In genomic region chrX:9857575-9857974, GRCh38 we compare ENCODE assay signal across 31 cellular contexts.
"Had no signal": no experiment of that assay in that cellular context is flagged by ENCODE, and none has a peak within 500 bp of the region (broad histone marks: within the 10 kb centered on the region; RNA-seq: fewer than 3 reads in every experiment).

No MANE protein-coding gene starts in this region.

- H3K36me3 Mint-ChIP-seq: immature natural killer cell; naive thymus-derived CD4-positive, alpha-beta T cell; stimulated activated naive B cell treated with anti-CD40 and anti-IgM and Interleukin-4, amounts not matched to agents 10 μg/mL and 1 μg/mL and 100 μg/mL, for 72 hours had no signal

- H3K27ac Mint-ChIP-seq: memory B cell; naive thymus-derived CD4-positive, alpha-beta T cell; stimulated activated naive B cell treated with anti-CD40 and anti-IgM and Interleukin-4, amounts not matched to agents 10 μg/mL and 1 μg/mL and 100 μg/mL, for 72 hours; stimulated activated naive CD8-positive, alpha-beta T cell treated with anti-CD3 and anti-CD28 coated beads, Interleukin-15, Interleukin-2, amounts not matched to agents 100 ng/mL and 50 ng/mL, for 24 hours had no signal

- H3K4me3 ChIP-seq: dorsolateral prefrontal cortex, gastroesophageal sphincter, heart right ventricle, left ventricle myocardium inferior, lung, ovary, psoas muscle, thoracic aorta, tibial nerve had no signal

- H3K4me1 ChIP-seq: foreskin keratinocyte, gastroesophageal sphincter, heart right ventricle, left ventricle myocardium inferior, psoas muscle, tibial nerve had no signal

- H3K27me3 ChIP-seq: foreskin keratinocyte, gastroesophageal sphincter, ovary, tibial nerve had no signal

- H3K27ac ChIP-seq: dorsolateral prefrontal cortex, epithelial cell of prostate, foreskin keratinocyte, gastroesophageal sphincter, ovary, psoas muscle, thoracic aorta, tibial nerve had no signal

- DNase-seq: caudate nucleus; dorsolateral prefrontal cortex; effector CD4-positive, alpha-beta T cell; foreskin keratinocyte; heart right ventricle; hypothalamus; immature natural killer cell; islet precursor cell; kidney glomerular epithelial cell; left colon; left ventricle myocardium inferior; midbrain; naive thymus-derived CD4-positive, alpha-beta T cell; nephron progenitor cell; occipital lobe; ovary; posterior cingulate gyrus; psoas muscle; right cardiac atrium; small intestine; stimulated activated CD4-positive, alpha-beta T cell treated with anti-CD3 and anti-CD28 coated beads, Interleukin-15, amount 100 ng/mL, for 24 hours; stimulated activated CD4-positive, alpha-beta T cell treated with anti-CD3 and anti-CD28 coated beads, Interleukin-2, amount 100 ng/mL, for 48 hours; stimulated activated naive B cell treated with anti-CD40 and anti-IgM and Interleukin-4, amounts not matched to agents 10 μg/mL and 1 μg/mL and 100 μg/mL, for 72 hours had no signal

- H3K4me1 Mint-ChIP-seq: immature natural killer cell; naive thymus-derived CD4-positive, alpha-beta T cell had no signal

- H3K9me3 Mint-ChIP-seq: immature natural killer cell; memory B cell; stimulated activated naive B cell treated with anti-CD40 and anti-IgM and Interleukin-4, amounts not matched to agents 10 μg/mL and 1 μg/mL and 100 μg/mL, for 72 hours; stimulated activated naive CD8-positive, alpha-beta T cell treated with anti-CD3 and anti-CD28 coated beads, Interleukin-15, Interleukin-2, amounts not matched to agents 100 ng/mL and 50 ng/mL, for 24 hours had no signal

- H3K36me3 ChIP-seq: gastroesophageal sphincter, heart right ventricle, left ventricle myocardium inferior, ovary, thoracic aorta, tibial nerve had no signal

- H3K9me3 ChIP-seq: gastroesophageal sphincter, heart right ventricle, left ventricle myocardium inferior, ovary, psoas muscle, thoracic aorta, tibial nerve had no signal

- H3K4me3 Mint-ChIP-seq: immature natural killer cell; memory B cell; naive thymus-derived CD4-positive, alpha-beta T cell; nephron progenitor cell; stimulated activated naive B cell treated with anti-CD40 and anti-IgM and Interleukin-4, amounts not matched to agents 10 μg/mL and 1 μg/mL and 100 μg/mL, for 72 hours; stimulated activated naive CD8-positive, alpha-beta T cell treated with anti-CD3 and anti-CD28 coated beads, Interleukin-15, Interleukin-2, amounts not matched to agents 100 ng/mL and 50 ng/mL, for 24 hours had no signal

- ATAC-seq: esophagus mucosa; foreskin keratinocyte; gastroesophageal sphincter; left colon; naive thymus-derived CD4-positive, alpha-beta T cell; psoas muscle; stimulated activated naive B cell treated with anti-CD40 and anti-IgM and Interleukin-4, amounts not matched to agents 10 μg/mL and 1 μg/mL and 100 μg/mL, for 72 hours had no signal
